Comparison of ENCODE assay signal across 8 cellular contexts in genomic region chr10:102586858-102587257, GRCh38.
"Had no signal": no experiment of that assay in that cellular context is flagged by ENCODE, and none has a peak within 500 bp of the region (broad histone marks: within the 10 kb centered on the region; RNA-seq: fewer than 3 reads in every experiment).

No MANE protein-coding gene starts in this region.

- H3K4me3 Mint-ChIP-seq: IgD-negative memory B cell had no signal

- H3K36me3 Mint-ChIP-seq: IgD-negative memory B cell had no signal

- ATAC-seq: HCT116, HepG2 had no signal

- H3K9me3 ChIP-seq: HAP-1 had no signal

- DNase-seq: GM23248, GOT3, H7, KG1 had no signal

- H3K9me3 Mint-ChIP-seq: IgD-negative memory B cell had no signal

- H3K27me3 Mint-ChIP-seq: IgD-negative memory B cell had no signal

- H3K27ac Mint-ChIP-seq: IgD-negative memory B cell had no signal
